In genomic region chr1:77686784-77687518, GRCh38 we compare ENCODE assay signal across 1 cellular context.
TF ChIP-seq lines count a peak whose summit lies in the region.

No MANE protein-coding gene starts in this region.

TF ChIP-seq in H1, 55 proteins besides CTCF, POLR2A, EP300 and RAD21:
- TF ChIP-seq ASH2L (IDR thresholded peaks at IDR 0.05; ENCODE audit: low read length) = peak; percentile 60
- TF ChIP-seq GABPA (IDR thresholded peaks at IDR 0.05; ENCODE audit: borderline replicate concordance, insufficient read depth, low read length) = no peak
- TF ChIP-seq EGR1 (IDR thresholded peaks at IDR 0.05; ENCODE audit: borderline replicate concordance, low read depth, low read length) = peak; percentile 48; the same call in 1 of the 2 replicates
